In the genomic region with DNA sequence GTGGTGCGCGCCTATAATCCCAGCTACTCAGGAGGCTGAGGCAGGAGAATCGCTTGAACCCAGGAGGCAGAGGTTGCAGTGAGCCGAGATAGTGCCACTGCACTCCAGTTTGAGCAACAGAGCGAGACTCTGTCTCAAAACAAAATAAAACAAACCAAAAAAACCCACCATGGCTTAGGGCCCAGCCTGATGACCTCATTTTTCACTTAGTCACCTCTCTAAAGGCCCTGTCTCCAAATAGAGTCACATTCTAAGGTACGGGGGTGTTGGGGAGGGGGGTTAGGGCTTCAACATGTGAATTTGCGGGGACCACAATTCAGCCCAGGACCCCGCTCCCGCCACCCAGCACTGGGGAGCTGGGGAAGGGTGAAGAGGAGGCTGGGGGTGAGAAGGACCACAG, we compare ENCODE assay signal across 1 cellular context.
TF ChIP-seq lines count a peak whose summit lies in the region.

No MANE protein-coding gene starts in this region.

TF ChIP-seq in HepG2, 621 proteins besides CTCF, POLR2A, EP300 and RAD21:
- TF ChIP-seq ZFY (CRISPR knock-in tag; IDR thresholded peaks at IDR 0.05) (no peak), PAXIP1 (CRISPR knock-in tag; conservative IDR thresholded peaks at IDR 0.05) (no peak), ZNF746 (CRISPR knock-in tag; IDR thresholded peaks at IDR 0.05) (no peak), ATF7 (IDR thresholded peaks at IDR 0.05) (peak; percentile 39; the same call in 1 of the 2 replicates), ATF7 (CRISPR knock-in tag; IDR thresholded peaks at IDR 0.05) (no peak)
